In genomic region chr2:107324166-107324565, GRCh38 we compare ENCODE assay signal across 27 cellular contexts.
"Had no signal": no experiment of that assay in that cellular context is flagged by ENCODE, and none has a peak within 500 bp of the region (broad histone marks: within the 10 kb centered on the region; RNA-seq: fewer than 3 reads in every experiment).

No MANE protein-coding gene starts in this region.

- H3K36me3 ChIP-seq: ascending aorta, breast epithelium, WERI-Rb-1 had no signal

- H3K27ac ChIP-seq: breast epithelium, coronary artery, WERI-Rb-1 had no signal

- DNase-seq: activated B cell treated with CpG ODN at 0.5 μM for 24 hours; activated CD4-positive, alpha-beta T cell treated with anti-CD3 and anti-CD28 coated beads for 48 hours; activated CD4-positive, alpha-beta T cell treated with anti-CD3 and anti-CD28 coated beads, Interleukin-2, amount 50 U/mL, for 1 hour; activated CD4-positive, alpha-beta T cell treated with anti-CD3 and anti-CD28 coated beads, Interleukin-2, amount 50 U/mL, for 48 hours; activated CD8-positive, alpha-beta memory T cell treated with anti-CD3 and anti-CD28 coated beads for 24 hours; activated CD8-positive, alpha-beta T cell treated with anti-CD3 and anti-CD28 coated beads for 36 hours; activated effector memory CD4-positive, alpha-beta T cell treated with Interleukin-2 at 50 U/mL for 16 hours; activated gamma-delta T cell treated with Interleukin-2 at 50 U/mL for 16 hours; activated naive CD4-positive, alpha-beta T cell treated with anti-CD3 and anti-CD28 coated beads, Interleukin-2, amount 50 U/mL, for 16 hours; activated naive CD4-positive, alpha-beta T cell treated with Interleukin-2 at 50 U/mL for 16 hours; activated T-cell treated with anti-CD3 and anti-CD28 coated beads, Interleukin-2, amount 50 U/mL, for 4 hours; amygdala; dorsolateral prefrontal cortex; effector memory CD4-positive, alpha-beta T cell; endodermal cell; foreskin fibroblast; head of caudate nucleus; T-helper 1 cell; T-helper 17 cell; T1000; WERI-Rb-1 had no signal

- ATAC-seq: activated CD4-positive, CD25-positive, alpha-beta regulatory T cell treated with anti-CD3 and anti-CD28 coated beads, Interleukin-2, amount 50 U/mL, for 24 hours; activated CD8-positive, alpha-beta T cell treated with anti-CD3 and anti-CD28 coated beads for 36 hours; activated T-cell treated with anti-CD3 and anti-CD28 coated beads, Interleukin-2, amount 50 U/mL, for 4 hours; activated T-helper 17 cell treated with anti-CD3 and anti-CD28 coated beads, Interleukin-2, amount 50 U/mL, for 72 hours; esophagus mucosa; T-helper 17 cell had no signal

- H3K4me3 ChIP-seq: ascending aorta, breast epithelium, coronary artery, dorsolateral prefrontal cortex had no signal

- H3K27me3 ChIP-seq: ascending aorta, breast epithelium, dorsolateral prefrontal cortex had no signal
